ENCODE assay signal across 9 cellular contexts in the genomic region with DNA sequence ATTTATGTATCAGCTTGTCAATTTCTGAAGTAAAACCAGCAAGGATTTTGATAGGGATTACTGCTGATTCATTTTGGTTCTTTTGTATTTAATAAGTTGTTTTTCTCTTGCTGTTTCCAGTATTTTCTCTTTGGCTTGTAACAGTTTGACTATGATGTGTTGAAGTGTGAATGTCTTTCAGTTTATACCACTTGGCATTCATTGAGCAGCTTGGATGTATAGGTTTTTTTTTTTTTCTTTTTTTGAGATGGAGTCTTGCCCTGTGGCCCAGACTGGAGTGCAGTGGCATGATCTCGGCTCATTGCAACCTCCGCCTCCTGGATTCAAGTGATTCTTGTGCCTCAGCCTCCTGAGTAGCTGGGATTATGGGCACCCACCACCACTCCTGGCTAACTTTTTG. TPM values are rescaled to one million over a fixed set of nuclear protein-coding genes. Genes with fewer than 3 reads are reported as not detected.
"Had no signal": no experiment of that assay in that cellular context is flagged by ENCODE, and none has a peak within 500 bp of the region (broad histone marks: within the 10 kb centered on the region; RNA-seq: fewer than 3 reads in every experiment).

No MANE protein-coding gene starts in this region.

RNA-seq across cellular contexts. Expression of gene LDHAL6A, which starts 12.5 kb away (rescaled TPM):
- total RNA-seq: activated B cell treated with CpG ODN at 0.5 μM for 24 hours; activated CD8-positive, alpha-beta memory T cell treated with anti-CD3 and anti-CD28 coated beads for 36 hours; activated CD8-positive, alpha-beta T cell treated with anti-CD3 and anti-CD28 coated beads for 36 hours; activated naive CD8-positive, alpha-beta T cell treated with anti-CD3 and anti-CD28 coated beads, Interleukin-2, amount 10 ng/mL, durations not matched to agents 7 days and 5 days; ascending aorta; bronchial epithelial cell; cardiac muscle cell; chondrocyte had no signal

RNA-seq across cellular contexts. Expression of gene LDHC, which starts 56.0 kb away (rescaled TPM):
- total RNA-seq: activated B cell treated with CpG ODN at 0.5 μM for 24 hours; activated CD4-positive, alpha-beta T cell treated with anti-CD3 and anti-CD28 coated beads, Interleukin-2, amount 10 ng/mL, durations not matched to agents 7 days and 5 days; activated CD8-positive, alpha-beta memory T cell treated with anti-CD3 and anti-CD28 coated beads for 36 hours; activated CD8-positive, alpha-beta T cell treated with anti-CD3 and anti-CD28 coated beads for 36 hours; activated naive CD8-positive, alpha-beta T cell treated with anti-CD3 and anti-CD28 coated beads, Interleukin-2, amount 10 ng/mL, durations not matched to agents 7 days and 5 days; ascending aorta; cardiac muscle cell had no signal
